11 cellular contexts compared by ENCODE assay signal in the genomic region with DNA sequence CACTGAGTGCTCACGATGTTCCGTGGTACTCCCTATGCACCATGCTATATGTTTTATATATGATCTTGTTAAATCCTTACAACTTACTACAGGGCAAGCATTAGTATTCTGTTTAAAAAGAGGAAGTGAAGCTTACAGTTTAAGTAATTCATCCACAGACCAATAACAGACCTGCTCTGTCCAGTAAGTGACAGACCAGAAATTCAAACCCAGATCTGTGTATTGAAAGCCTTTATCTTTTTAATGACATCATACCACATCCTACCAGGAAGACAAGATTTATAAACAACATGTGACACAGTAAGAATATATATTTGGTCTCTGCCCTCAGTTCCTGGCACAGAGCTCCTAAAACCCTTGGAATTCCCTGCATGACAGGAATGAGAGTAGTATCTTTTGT.
DNase-seq lines count a peak whose midpoint lies in the region; ATAC-seq and TF ChIP-seq lines count a peak whose summit lies in the region.
"Had no signal": no experiment of that assay in that cellular context is flagged by ENCODE, and none has a peak within 500 bp of the region (broad histone marks: within the 10 kb centered on the region; RNA-seq: fewer than 3 reads in every experiment).

No MANE protein-coding gene starts in this region.

- ATAC-seq in HG02798 (IDR thresholded peaks at IDR 0.05; ENCODE audit: poor library complexity, unreplicated experiment) (peak; percentile 88), psoas muscle (no peak)
- ATAC-seq in stimulated activated naive B cell treated with anti-CD40 and anti-IgM and Interleukin-4, amounts not matched to agents 10 μg/mL and 1 μg/mL and 100 μg/mL, for 72 hours (replicated peaks) = peak; percentile 73 to 88

- WGBS in psoas muscle, 3 donors = 75 to 89% (median 87%) methylated on average over 2 of the region's 2 CpGs

- peak overlapping the region; percentile 63 for H2AFZ ChIP-seq in Loucy (ENCODE audit: low read length)

- H3K36me3 Mint-ChIP-seq in stimulated activated naive B cell treated with anti-CD40 and anti-IgM and Interleukin-4, amounts not matched to agents 10 μg/mL and 1 μg/mL and 100 μg/mL, for 72 hours = no peaks in the 10 kb centered on the region

- H3K9me3 ChIP-seq in Loucy (ENCODE audit: insufficient read depth, low read depth, low read length) = no peaks in the 10 kb centered on the region
- no peaks in the 10 kb centered on the region for H3K9me3 ChIP-seq in psoas muscle

- H3K27ac Mint-ChIP-seq in stimulated activated naive B cell treated with anti-CD40 and anti-IgM and Interleukin-4, amounts not matched to agents 10 μg/mL and 1 μg/mL and 100 μg/mL, for 72 hours = no peak overlapping the region

- no peak overlapping the region for H3K27ac ChIP-seq in psoas muscle
- H3K27ac ChIP-seq: 22Rv1 had no signal

- H3F3A ChIP-seq in Loucy (ENCODE audit: low read depth) = no peaks in the 10 kb centered on the region

- H3K36me3 ChIP-seq in Loucy (ENCODE audit: insufficient read depth, low read length) (no peaks in the 10 kb centered on the region), psoas muscle (ENCODE audit: insufficient read depth in 1 of 2, low read depth in 1 of 2) (no peaks in the 10 kb centered on the region)

- H3K4me3 ChIP-seq in Loucy (ENCODE audit: low read length, poor library complexity, severe bottlenecking) (no peak overlapping the region), psoas muscle (no peak overlapping the region)

- no peak overlapping the region for H3K9ac ChIP-seq in Loucy (ENCODE audit: low read depth, low read length, poor library complexity, severe bottlenecking)

- H3K4me1 Mint-ChIP-seq in stimulated activated naive B cell treated with anti-CD40 and anti-IgM and Interleukin-4, amounts not matched to agents 10 μg/mL and 1 μg/mL and 100 μg/mL, for 72 hours = no peaks in the 10 kb centered on the region

- no peaks in the 10 kb centered on the region for H3K9me2 ChIP-seq in Loucy (replicated peaks; ENCODE audit: low read depth, low read length)

- H3K9me3 Mint-ChIP-seq in stimulated activated naive B cell treated with anti-CD40 and anti-IgM and Interleukin-4, amounts not matched to agents 10 μg/mL and 1 μg/mL and 100 μg/mL, for 72 hours = no peaks in the 10 kb centered on the region

- no peaks in the 10 kb centered on the region for H3K79me2 ChIP-seq in Loucy (ENCODE audit: insufficient read depth, low read length)

- H3K4me2 ChIP-seq in Loucy (ENCODE audit: low read depth, low read length, poor library complexity, severe bottlenecking) = no peak overlapping the region

- H3K4me3 Mint-ChIP-seq in stimulated activated naive B cell treated with anti-CD40 and anti-IgM and Interleukin-4, amounts not matched to agents 10 μg/mL and 1 μg/mL and 100 μg/mL, for 72 hours = no peak overlapping the region

- peaks cover 0 to 16% of the 10 kb centered on the region in 2 donors for H3K27me3 Mint-ChIP-seq in stimulated activated naive B cell treated with anti-CD40 and anti-IgM and Interleukin-4, amounts not matched to agents 10 μg/mL and 1 μg/mL and 100 μg/mL, for 72 hours

- peak; percentile 3 for DNase-seq in DMS53 (lab: John Stamatoyannopoulos, UW)
- DNase-seq in DMS53 treated with DMSO at 0.1 percent for 48 hours (lab: John Stamatoyannopoulos, UW; ENCODE audit: unreplicated experiment) = no peak
- DNase-seq in stimulated activated naive B cell treated with anti-CD40 and anti-IgM and Interleukin-4, amounts not matched to agents 10 μg/mL and 1 μg/mL and 100 μg/mL, for 72 hours = no peak
- no peak for DNase-seq in SHP77 treated with DMSO at 0.1 percent for 48 hours (lab: John Stamatoyannopoulos, UW)
- DNase-seq in psoas muscle = no peak
- no peak for DNase-seq in cerebellum (ENCODE audit: low spot score)
- DNase-seq: islet precursor cell, trophoblast cell had no signal

- H3K4me1 ChIP-seq in Loucy (ENCODE audit: insufficient read depth, low read length, poor library complexity, severe bottlenecking) (peaks cover 26% of the 10 kb centered on the region), psoas muscle (no peaks in the 10 kb centered on the region)

- intact Hi-C loops in psoas muscle (cut with DNase I) = no loop called here

- no peaks in the 10 kb centered on the region for H4K20me1 ChIP-seq in Loucy (ENCODE audit: insufficient read depth, low read length, poor library complexity, severe bottlenecking)

- no peak for TF ChIP-seq CTCF in Loucy (conservative IDR thresholded peaks at IDR 0.05; ENCODE audit: low read length)
- no peak for TF ChIP-seq CTCF in psoas muscle (IDR thresholded peaks at IDR 0.05)

- H3K27me3 ChIP-seq in Loucy (ENCODE audit: insufficient read depth, low read length, poor library complexity, severe bottlenecking) (no peaks in the 10 kb centered on the region), psoas muscle (ENCODE audit: insufficient read depth in 3 of 3, low read length in 2 of 3) (no peaks in the 10 kb centered on the region)

Comparison
In these comparisons a context has a peak if more than half of its experiments do, and no peak if none do; other contexts are left out.
1. ATAC-seq: peak in HG02798 (single experiment) and stimulated activated naive B cell treated with anti-CD40 and anti-IgM and Interleukin-4, amounts not matched to agents 10 μg/mL and 1 μg/mL and 100 μg/mL, for 72 hours (2 of 2); none in psoas muscle (0 of 4).